In the genomic region with DNA sequence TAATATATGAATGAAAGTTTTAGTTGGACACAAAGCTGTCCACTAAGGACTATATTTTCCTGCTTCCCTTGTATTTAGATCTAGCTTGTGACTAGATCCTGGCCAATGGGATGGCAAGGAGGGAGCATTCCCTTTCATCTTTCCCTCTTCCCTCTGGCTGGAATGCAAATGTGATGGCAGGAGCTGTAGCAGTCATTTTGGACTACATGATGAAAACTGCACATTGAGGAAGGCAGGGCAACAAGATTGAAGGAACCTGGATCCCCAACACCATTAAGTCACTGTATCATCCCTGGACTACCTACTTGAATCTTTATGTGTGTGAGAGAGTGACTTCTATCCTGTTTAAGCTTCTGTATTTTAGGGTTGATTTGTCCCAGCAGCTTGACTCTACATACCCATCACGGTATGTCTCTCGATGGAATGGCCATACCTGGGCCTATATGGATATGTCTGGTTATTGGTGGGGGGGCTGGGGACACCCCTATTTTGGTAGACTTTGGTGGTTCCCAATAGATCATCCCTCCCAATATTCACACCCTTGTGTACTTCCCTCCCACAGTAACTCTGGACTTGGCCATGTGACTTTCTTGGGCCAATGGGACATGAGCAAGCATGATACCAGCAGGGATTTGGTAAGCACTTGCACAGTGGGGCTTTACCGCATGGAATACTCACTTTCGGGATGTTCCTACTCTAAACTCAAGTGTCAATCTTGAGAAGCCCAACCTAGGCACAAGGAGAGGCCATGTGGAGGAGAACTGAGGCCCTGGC, we compare ENCODE assay signal across 8 cellular contexts.
"Had no signal": no experiment of that assay in that cellular context is flagged by ENCODE, and none has a peak within 500 bp of the region (broad histone marks: within the 10 kb centered on the region; RNA-seq: fewer than 3 reads in every experiment).

No MANE protein-coding gene starts in this region.

- DNase-seq: GM23248, GOT3, H9, HCEC 1CT, IMR-90, KG1 had no signal

- H3K4me3 ChIP-seq: GM23248 had no signal

- H3K9ac ChIP-seq: GM23248 had no signal

- H3K4me3 Mint-ChIP-seq: H9 had no signal

- H2AFZ ChIP-seq: GM23248 had no signal

- H3K9me3 Mint-ChIP-seq: H9 had no signal

- H3K27ac ChIP-seq: GM23248, HL-60 had no signal

- FAIRE-seq: H54 had no signal
